Comparison of ENCODE assay signal across 1 cellular context in the genomic region with DNA sequence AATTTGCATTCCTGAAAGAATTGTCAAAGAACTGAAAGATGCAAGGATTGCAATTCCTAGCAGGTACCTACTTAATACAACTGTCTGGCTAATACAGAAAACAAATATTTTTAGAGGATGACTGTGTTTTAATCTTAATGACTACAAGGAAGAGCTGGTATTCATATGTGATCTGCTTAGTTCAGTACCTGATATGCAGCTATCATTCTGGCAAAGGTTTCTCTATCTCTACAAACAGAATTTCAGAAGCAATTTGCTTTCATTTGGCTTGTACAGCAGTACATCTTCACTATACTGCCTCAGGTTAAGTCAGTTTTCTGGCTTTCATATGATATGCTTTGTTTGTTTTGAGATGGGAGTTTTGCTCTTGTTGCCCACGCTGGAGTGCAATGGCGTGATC.
TF ChIP-seq lines count a peak whose summit lies in the region.

No MANE protein-coding gene starts in this region.

TF ChIP-seq in GM12878, 131 proteins besides CTCF, POLR2A, EP300 and RAD21 (continued from another document):
- TF ChIP-seq ESRRA (IDR thresholded peaks at IDR 0.05; ENCODE audit: low read length) (no peak), SRF (IDR thresholded peaks at IDR 0.05; ENCODE audit: low read depth in 2 of 2, low read length in 2 of 2) (no peak), CBX5 (IDR thresholded peaks at IDR 0.05; ENCODE audit: low read depth) (no peak), ZZZ3 (IDR thresholded peaks at IDR 0.05; ENCODE audit: control insufficient read depth, insufficient read length, low read depth) (no peak)
- TF ChIP-seq, protein P1, sequence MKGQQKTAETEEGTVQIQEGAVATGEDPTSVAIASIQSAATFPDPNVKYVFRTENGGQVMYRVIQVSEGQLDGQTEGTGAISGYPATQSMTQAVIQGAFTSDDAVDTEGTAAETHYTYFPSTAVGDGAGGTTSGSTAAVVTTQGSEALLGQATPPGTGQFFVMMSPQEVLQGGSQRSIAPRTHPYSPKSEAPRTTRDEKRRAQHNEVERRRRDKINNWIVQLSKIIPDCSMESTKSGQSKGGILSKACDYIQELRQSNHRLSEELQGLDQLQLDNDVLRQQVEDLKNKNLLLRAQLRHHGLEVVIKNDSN (IDR thresholded peaks at IDR 0.05; ENCODE audit: borderline replicate concordance, extremely low read length, insufficient read depth, low read depth, low read length): no peak
- TF ChIP-seq, protein P2, sequence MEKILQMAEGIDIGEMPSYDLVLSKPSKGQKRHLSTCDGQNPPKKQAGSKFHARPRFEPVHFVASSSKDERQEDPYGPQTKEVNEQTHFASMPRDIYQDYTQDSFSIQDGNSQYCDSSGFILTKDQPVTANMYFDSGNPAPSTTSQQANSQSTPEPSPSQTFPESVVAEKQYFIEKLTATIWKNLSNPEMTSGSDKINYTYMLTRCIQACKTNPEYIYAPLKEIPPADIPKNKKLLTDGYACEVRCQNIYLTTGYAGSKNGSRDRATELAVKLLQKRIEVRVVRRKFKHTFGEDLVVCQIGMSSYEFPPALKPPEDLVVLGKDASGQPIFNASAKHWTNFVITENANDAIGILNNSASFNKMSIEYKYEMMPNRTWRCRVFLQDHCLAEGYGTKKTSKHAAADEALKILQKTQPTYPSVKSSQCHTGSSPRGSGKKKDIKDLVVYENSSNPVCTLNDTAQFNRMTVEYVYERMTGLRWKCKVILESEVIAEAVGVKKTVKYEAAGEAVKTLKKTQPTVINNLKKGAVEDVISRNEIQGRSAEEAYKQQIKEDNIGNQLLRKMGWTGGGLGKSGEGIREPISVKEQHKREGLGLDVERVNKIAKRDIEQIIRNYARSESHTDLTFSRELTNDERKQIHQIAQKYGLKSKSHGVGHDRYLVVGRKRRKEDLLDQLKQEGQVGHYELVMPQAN (conservative IDR thresholded peaks at IDR 0.05): no peak
